ENCODE assay signal across 31 cellular contexts in the genomic region with DNA sequence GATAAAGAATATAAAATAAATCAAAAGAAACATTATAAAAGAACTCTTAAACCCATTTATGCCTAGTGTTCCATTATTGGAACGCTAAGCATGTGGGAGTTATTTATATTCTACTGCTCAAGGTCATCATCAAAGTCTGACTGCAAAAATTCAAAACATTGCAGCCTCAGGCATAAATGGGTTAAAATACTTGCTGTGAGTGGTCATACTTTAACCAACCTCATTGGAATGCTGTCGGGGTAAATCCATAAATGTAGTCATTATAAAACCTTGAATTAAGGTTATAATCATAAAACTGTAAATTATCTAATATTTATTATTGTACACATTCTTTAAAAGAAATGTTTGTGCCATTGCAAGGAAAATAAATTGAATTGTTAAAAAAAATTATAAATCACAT. TPM values are rescaled to one million over a fixed set of nuclear protein-coding genes. Genes with fewer than 3 reads are reported as not detected.
"Had no signal": no experiment of that assay in that cellular context is flagged by ENCODE, and none has a peak within 500 bp of the region (broad histone marks: within the 10 kb centered on the region; RNA-seq: fewer than 3 reads in every experiment).

No MANE protein-coding gene starts in this region.

- H3K9me3 Mint-ChIP-seq: activated B cell treated with CpG ODN at 0.5 μM for 24 hours; dendritic cell treated with granulocyte-macrophage colony-stimulating factor and Interleukin-4, amounts not matched to agents 40 ng/mL and 50 ng/mL, for 4 days; immature natural killer cell; T-cell; T-helper 2 cell treated with Interferon-gamma antibody and Interleukin-4, amounts not matched to agents 5 μg/mL and 100 μg/mL, for 36 hours had no signal

- H3K36me3 ChIP-seq: adrenal gland, ascending aorta, heart left ventricle, left lung, lower lobe of right lung, suprapubic skin, tibial artery had no signal

- H3K27me3 ChIP-seq: adrenal gland, ascending aorta, heart left ventricle, left lung, suprapubic skin, tibial artery had no signal

- H3K9ac ChIP-seq: parathyroid adenoma had no signal

- H3K9me3 ChIP-seq: adrenal gland, ascending aorta, left lung, lower lobe of right lung, psoas muscle, suprapubic skin, tibial artery had no signal

- H2AFZ ChIP-seq: parathyroid adenoma had no signal

- DNase-seq: activated B cell treated with CpG ODN at 0.5 μM for 24 hours; activated CD8-positive, alpha-beta memory T cell treated with anti-CD3 and anti-CD28 coated beads, Interleukin-2, amount 10 ng/mL, durations not matched to agents 7 days and 5 days; activated CD8-positive, alpha-beta T cell treated with anti-CD3 and anti-CD28 coated beads, Interleukin-2, amount 10 ng/mL, durations not matched to agents 7 days and 5 days; activated effector memory CD4-positive, alpha-beta T cell treated with Interleukin-2 at 50 U/mL for 16 hours; activated naive CD4-positive, alpha-beta T cell treated with Interleukin-2 at 50 U/mL for 16 hours; activated T-cell treated with anti-CD3 and anti-CD28 coated beads, Interleukin-2, amount 50 U/mL, for 48 hours; adrenal gland; caudate nucleus; effector CD4-positive, alpha-beta T cell; heart left ventricle; hypothalamus; immature natural killer cell; kidney glomerular epithelial cell; left lung; lower lobe of right lung; mesenchymal stem cell; naive thymus-derived CD8-positive, alpha-beta T cell; nucleus accumbens; psoas muscle; stimulated activated CD4-positive, alpha-beta T cell treated with anti-CD3 and anti-CD28 coated beads, Interleukin-15, amount 100 ng/mL, for 24 hours; stimulated activated CD4-positive, alpha-beta T cell treated with anti-CD3 and anti-CD28 coated beads, Interleukin-2, amount 100 ng/mL, for 24 hours; stimulated activated naive CD4-positive, alpha-beta T cell; T-cell; tibial artery had no signal

- H3K4me3 Mint-ChIP-seq: activated B cell treated with CpG ODN at 0.5 μM for 24 hours; activated CD8-positive, alpha-beta memory T cell treated with anti-CD3 and anti-CD28 coated beads, Interleukin-2, amount 10 ng/mL, durations not matched to agents 7 days and 5 days; activated CD8-positive, alpha-beta T cell treated with anti-CD3 and anti-CD28 coated beads, Interleukin-2, amount 10 ng/mL, durations not matched to agents 7 days and 5 days; activated naive CD8-positive, alpha-beta T cell; dendritic cell treated with granulocyte-macrophage colony-stimulating factor and Interleukin-4, amounts not matched to agents 40 ng/mL and 50 ng/mL, for 4 days; immature natural killer cell; naive thymus-derived CD8-positive, alpha-beta T cell; neural crest cell; T-cell; T-helper 2 cell treated with Interferon-gamma antibody and Interleukin-4, amounts not matched to agents 5 μg/mL and 100 μg/mL, for 36 hours had no signal

- H3K36me3 Mint-ChIP-seq: activated CD8-positive, alpha-beta memory T cell treated with anti-CD3 and anti-CD28 coated beads, Interleukin-2, amount 10 ng/mL, durations not matched to agents 7 days and 5 days; activated naive CD8-positive, alpha-beta T cell; immature natural killer cell; naive thymus-derived CD8-positive, alpha-beta T cell; T-cell had no signal

- H3K4me1 ChIP-seq: adrenal gland, ascending aorta, heart left ventricle, left lung, lower lobe of right lung, parathyroid adenoma, psoas muscle, suprapubic skin, tibial artery had no signal

- H3K4me3 ChIP-seq: adrenal gland, ascending aorta, heart left ventricle, left lung, lower lobe of right lung, psoas muscle, suprapubic skin, tibial artery had no signal

- H3K27ac ChIP-seq: adrenal gland, ascending aorta, heart left ventricle, left lung, lower lobe of right lung, parathyroid adenoma, psoas muscle, suprapubic skin, tibial artery had no signal

- H3K27ac Mint-ChIP-seq: activated B cell treated with CpG ODN at 0.5 μM for 24 hours; activated CD8-positive, alpha-beta memory T cell treated with anti-CD3 and anti-CD28 coated beads, Interleukin-2, amount 10 ng/mL, durations not matched to agents 7 days and 5 days; activated CD8-positive, alpha-beta T cell treated with anti-CD3 and anti-CD28 coated beads, Interleukin-2, amount 10 ng/mL, durations not matched to agents 7 days and 5 days; activated naive CD8-positive, alpha-beta T cell; dendritic cell treated with granulocyte-macrophage colony-stimulating factor and Interleukin-4, amounts not matched to agents 40 ng/mL and 50 ng/mL, for 4 days; immature natural killer cell; naive thymus-derived CD8-positive, alpha-beta T cell; T-cell; T-helper 2 cell treated with Interferon-gamma antibody and Interleukin-4, amounts not matched to agents 5 μg/mL and 100 μg/mL, for 36 hours had no signal

- H3K79me2 ChIP-seq: parathyroid adenoma had no signal

- ATAC-seq: activated CD8-positive, alpha-beta memory T cell treated with anti-CD3 and anti-CD28 coated beads, Interleukin-2, amount 10 ng/mL, durations not matched to agents 7 days and 5 days; activated CD8-positive, alpha-beta T cell treated with anti-CD3 and anti-CD28 coated beads, Interleukin-2, amount 10 ng/mL, durations not matched to agents 7 days and 5 days; heart left ventricle; left lung; lower lobe of right lung; naive thymus-derived CD8-positive, alpha-beta T cell; psoas muscle; T-cell had no signal

- H3K27me3 Mint-ChIP-seq: activated B cell treated with CpG ODN at 0.5 μM for 24 hours; activated CD8-positive, alpha-beta memory T cell treated with anti-CD3 and anti-CD28 coated beads, Interleukin-2, amount 10 ng/mL, durations not matched to agents 7 days and 5 days; activated naive CD8-positive, alpha-beta T cell; dendritic cell treated with granulocyte-macrophage colony-stimulating factor and Interleukin-4, amounts not matched to agents 40 ng/mL and 50 ng/mL, for 4 days; naive thymus-derived CD8-positive, alpha-beta T cell had no signal

- H3K4me1 Mint-ChIP-seq: activated B cell treated with CpG ODN at 0.5 μM for 24 hours; activated CD8-positive, alpha-beta memory T cell treated with anti-CD3 and anti-CD28 coated beads, Interleukin-2, amount 10 ng/mL, durations not matched to agents 7 days and 5 days; immature natural killer cell; naive thymus-derived CD8-positive, alpha-beta T cell; neural crest cell; T-cell had no signal

RNA-seq across cellular contexts. Expression of a gene that starts 55.0 kb away (rescaled TPM):
- total RNA-seq: activated CD8-positive, alpha-beta memory T cell treated with anti-CD3 and anti-CD28 coated beads, Interleukin-2, amount 10 ng/mL, durations not matched to agents 7 days and 5 days; activated CD8-positive, alpha-beta T cell treated with anti-CD3 and anti-CD28 coated beads, Interleukin-2, amount 10 ng/mL, durations not matched to agents 7 days and 5 days had no signal
- polyA plus RNA-seq: immature natural killer cell had no signal
